Comparison of ENCODE assay signal across 19 cellular contexts in the genomic region with DNA sequence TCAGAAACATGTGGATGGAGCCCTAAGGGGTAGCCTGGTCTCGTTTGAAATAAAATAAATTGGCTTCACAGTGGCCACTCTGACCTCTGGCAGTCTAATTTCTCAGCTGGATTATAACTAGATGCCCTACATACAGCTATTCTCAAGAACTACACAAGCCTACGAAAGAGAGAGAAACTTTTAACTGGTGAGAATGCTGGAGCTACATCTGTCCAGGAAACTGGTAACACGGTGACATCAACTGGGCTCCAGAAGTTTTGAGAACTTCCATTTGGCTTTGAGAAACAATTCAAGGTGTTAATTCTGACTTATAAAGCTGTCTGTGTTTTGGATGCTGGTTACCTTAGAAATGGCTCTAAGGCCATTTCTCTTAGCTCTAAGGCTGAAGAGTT.
DNase-seq lines count a peak whose midpoint lies in the region; ATAC-seq, FAIRE-seq and TF ChIP-seq lines count a peak whose summit lies in the region.
"Had no signal": no experiment of that assay in that cellular context is flagged by ENCODE, and none has a peak within 500 bp of the region (broad histone marks: within the 10 kb centered on the region; RNA-seq: fewer than 3 reads in every experiment).

No MANE protein-coding gene starts in this region.

- peak overlapping the region in 1 of 2 experiments; percentile 12 for H3K18ac ChIP-seq in mesenchymal stem cell (ENCODE audit: low read depth in 1 of 2, low read length in 2 of 2)

- no peaks in the 10 kb centered on the region for H3K36me3 ChIP-seq in bronchial epithelial cell (ENCODE audit: control insufficient read depth, insufficient read depth, low read length)
- H3K36me3 ChIP-seq in mesenchymal stem cell (ENCODE audit: control insufficient read depth in 1 of 2, insufficient read depth in 2 of 2, low read depth in 1 of 2, low read length in 2 of 2): no peaks in the 10 kb centered on the region
- no peaks in the 10 kb centered on the region for H3K36me3 ChIP-seq in Karpas-422 (ENCODE audit: insufficient read depth, low read length)
- H3K36me3 ChIP-seq: right lobe of liver had no signal

- H2BK12ac ChIP-seq in mesenchymal stem cell (ENCODE audit: low read length in 2 of 2): no peak overlapping the region

- ATAC-seq in activated naive CD4-positive, alpha-beta T cell treated with anti-CD3 and anti-CD28 coated beads, Interleukin-2, amount 50 U/mL, for 72 hours: no peak
- ATAC-seq in left lobe of liver: no peak
- ATAC-seq: right lobe of liver had no signal

- H3K27me3 ChIP-seq in bronchial epithelial cell (ENCODE audit: control insufficient read depth, insufficient read depth, low read length) (no peaks in the 10 kb centered on the region), mesenchymal stem cell (ENCODE audit: control insufficient read depth in 1 of 2, insufficient read depth in 1 of 2, low read length in 2 of 2) (no peaks in the 10 kb centered on the region), Karpas-422 (ENCODE audit: low read length) (no peaks in the 10 kb centered on the region)
- H3K27me3 ChIP-seq: right lobe of liver had no signal

- no peak overlapping the region for H2BK5ac ChIP-seq in mesenchymal stem cell (ENCODE audit: low read depth, low read length, poor library complexity, severe bottlenecking)

- no peaks in the 10 kb centered on the region for H3K79me2 ChIP-seq in Karpas-422 (ENCODE audit: low read length)

- H4K8ac ChIP-seq in mesenchymal stem cell (ENCODE audit: low read length): no peak overlapping the region

- H3K9me3 ChIP-seq in mesenchymal stem cell (ENCODE audit: control insufficient read depth, low read length): no peaks in the 10 kb centered on the region
- no peaks in the 10 kb centered on the region for H3K9me3 ChIP-seq in Karpas-422 (ENCODE audit: low read length)
- H3K9me3 ChIP-seq: right lobe of liver had no signal

- no peak overlapping the region for H3K4ac ChIP-seq in mesenchymal stem cell (ENCODE audit: low read depth in 1 of 2, low read length in 2 of 2)

- peak overlapping the region; percentile 49 for H2BK120ac ChIP-seq in mesenchymal stem cell (ENCODE audit: low read depth, low read length)

- H3K79me1 ChIP-seq in mesenchymal stem cell (replicated peaks; ENCODE audit: low read length, poor library complexity, severe bottlenecking): no peaks in the 10 kb centered on the region

- H3K27me3 Mint-ChIP-seq in type B pancreatic cell: no peaks in the 10 kb centered on the region
- H3K27me3 Mint-ChIP-seq: activated naive CD4-positive, alpha-beta T cell treated with anti-CD3 and anti-CD28 coated beads, Interleukin-2, amount 10 ng/mL, durations not matched to agents 7 days and 5 days had no signal

- H3K27ac ChIP-seq in mesenchymal stem cell (ENCODE audit: low read length, poor library complexity, severe bottlenecking) (no peak overlapping the region), Karpas-422 (ENCODE audit: low read length) (no peak overlapping the region)
- H3K27ac ChIP-seq: dorsolateral prefrontal cortex had no signal

- H4K91ac ChIP-seq in mesenchymal stem cell (ENCODE audit: low read length): no peak overlapping the region

- H3K9ac ChIP-seq in mesenchymal stem cell (ENCODE audit: low read length) (peak overlapping the region; percentile 72), Karpas-422 (ENCODE audit: low read length) (no peak overlapping the region)

- no peak overlapping the region for H3K14ac ChIP-seq in mesenchymal stem cell (ENCODE audit: low read length in 2 of 2)

- peak overlapping the region; percentile 98 for H3K27ac Mint-ChIP-seq in type B pancreatic cell
- no peak overlapping the region for H3K27ac Mint-ChIP-seq in activated naive CD4-positive, alpha-beta T cell treated with anti-CD3 and anti-CD28 coated beads, Interleukin-2, amount 50 U/mL, for 72 hours
- H3K27ac Mint-ChIP-seq: activated naive CD4-positive, alpha-beta T cell treated with anti-CD3 and anti-CD28 coated beads, Interleukin-2, amount 10 ng/mL, durations not matched to agents 7 days and 5 days had no signal

- no peaks in the 10 kb centered on the region; the same call in 1 of the 2 replicates for H3K9me2 ChIP-seq in Karpas-422 (replicated peaks; ENCODE audit: insufficient read depth, low read length)

- H3K4me3 Mint-ChIP-seq in type B pancreatic cell: peak overlapping the region; percentile 76
- H3K4me3 Mint-ChIP-seq: activated naive CD4-positive, alpha-beta T cell treated with anti-CD3 and anti-CD28 coated beads, Interleukin-2, amount 10 ng/mL, durations not matched to agents 7 days and 5 days; brain had no signal

- H3K9me3 Mint-ChIP-seq in type B pancreatic cell: peaks cover 4% of the 10 kb centered on the region
- H3K9me3 Mint-ChIP-seq in activated naive CD4-positive, alpha-beta T cell treated with anti-CD3 and anti-CD28 coated beads, Interleukin-2, amount 50 U/mL, for 72 hours: peaks cover 1 to 16% of the 10 kb centered on the region in 2 donors
- H3K9me3 Mint-ChIP-seq: activated naive CD4-positive, alpha-beta T cell treated with anti-CD3 and anti-CD28 coated beads, Interleukin-2, amount 10 ng/mL, durations not matched to agents 7 days and 5 days; brain had no signal

- no peak overlapping the region for H3K23ac ChIP-seq in mesenchymal stem cell (ENCODE audit: low read length in 2 of 2)

- no peak overlapping the region for H2AK5ac ChIP-seq in mesenchymal stem cell (ENCODE audit: low read length, severe bottlenecking)

- TF ChIP-seq CTCF in bronchial epithelial cell (IDR thresholded peaks at IDR 0.05; ENCODE audit: insufficient read depth, low read length, severe bottlenecking): no peak
- TF ChIP-seq CTCF in type B pancreatic cell (conservative IDR thresholded peaks at IDR 0.05): no peak

- peaks cover 29% of the 10 kb centered on the region for H3K4me1 Mint-ChIP-seq in type B pancreatic cell (ENCODE audit: unreplicated experiment)
- H3K4me1 Mint-ChIP-seq: activated naive CD4-positive, alpha-beta T cell treated with anti-CD3 and anti-CD28 coated beads, Interleukin-2, amount 10 ng/mL, durations not matched to agents 7 days and 5 days had no signal

- DNase-seq in M059J (ENCODE audit: low read depth) (peak; percentile 65), bronchial epithelial cell (ENCODE audit: low read depth) (peak; percentile 13), mesenchymal stem cell (no peak), type B pancreatic cell (ENCODE audit: extremely low spot score, unreplicated experiment) (no peak), left lobe of liver (ENCODE audit: low spot score) (no peak), Karpas-422 (no peak)
- DNase-seq in activated naive CD4-positive, alpha-beta T cell treated with anti-CD3 and anti-CD28 coated beads, Interleukin-2, amount 50 U/mL, for 72 hours (ENCODE audit: low spot score in 2 of 2): no peak
- DNase-seq: activated CD4-positive, alpha-beta T cell treated with anti-CD3 and anti-CD28 coated beads, Interleukin-2, amount 50 U/mL, for 1 hour; activated naive CD4-positive, alpha-beta T cell treated with anti-CD3 and anti-CD28 coated beads, Interleukin-2, amount 10 ng/mL, durations not matched to agents 7 days and 5 days; DMS 273 treated with DMSO at 0.1 percent for 48 hours; dorsolateral prefrontal cortex; NCI-H1105; NCI-H69; nucleus accumbens; right lobe of liver; stimulated activated CD4-positive, alpha-beta T cell treated with anti-CD3 and anti-CD28 coated beads, Interleukin-4, amount 100 ng/mL, for 1 hour; substantia nigra; SW 1271 had no signal

- H3K36me3 Mint-ChIP-seq in type B pancreatic cell: no peaks in the 10 kb centered on the region
- no peaks in the 10 kb centered on the region for H3K36me3 Mint-ChIP-seq in activated naive CD4-positive, alpha-beta T cell treated with anti-CD3 and anti-CD28 coated beads, Interleukin-2, amount 50 U/mL, for 72 hours
- H3K36me3 Mint-ChIP-seq: activated naive CD4-positive, alpha-beta T cell treated with anti-CD3 and anti-CD28 coated beads, Interleukin-2, amount 10 ng/mL, durations not matched to agents 7 days and 5 days; brain had no signal

- H3K4me3 ChIP-seq in bronchial epithelial cell (ENCODE audit: low read depth, low read length): no peak overlapping the region
- no peak overlapping the region for H3K4me3 ChIP-seq in mesenchymal stem cell (ENCODE audit: insufficient read depth in 1 of 2, low read depth in 1 of 2, low read length in 2 of 2)
- H3K4me3 ChIP-seq in Karpas-422 (ENCODE audit: low read length): no peak overlapping the region
- H3K4me3 ChIP-seq: dorsolateral prefrontal cortex, right lobe of liver had no signal

- H3K4me2 ChIP-seq in mesenchymal stem cell (ENCODE audit: low read length, poor library complexity, severe bottlenecking): no peak overlapping the region
- no peak overlapping the region for H3K4me2 ChIP-seq in Karpas-422 (ENCODE audit: low read depth, low read length, poor library complexity, severe bottlenecking)

- WGBS in mesenchymal stem cell: 81% methylated on average over 3 of the region's 3 CpGs

- no peak for FAIRE-seq in bronchial epithelial cell (lab: Jason Lieb, UNC)

- H2BK15ac ChIP-seq in mesenchymal stem cell (ENCODE audit: low read depth, poor library complexity, severe bottlenecking): no peak overlapping the region

- H3K4me1 ChIP-seq in mesenchymal stem cell (ENCODE audit: control insufficient read depth, insufficient read depth, low read depth, low read length) (no peaks in the 10 kb centered on the region), Karpas-422 (ENCODE audit: low read length) (no peaks in the 10 kb centered on the region)

- no peaks in the 10 kb centered on the region for H4K20me1 ChIP-seq in Karpas-422 (ENCODE audit: insufficient read depth, low read depth, low read length)

- no peak overlapping the region for H2AFZ ChIP-seq in mesenchymal stem cell (ENCODE audit: low read depth, low read length)
- no peak overlapping the region for H2AFZ ChIP-seq in Karpas-422 (ENCODE audit: low read length)

Comparison
In these comparisons a context has a peak if more than half of its experiments do, and no peak if none do; other contexts are left out.
1. DNase-seq: peak in M059J (single experiment) and bronchial epithelial cell (single experiment); none in mesenchymal stem cell (single experiment), type B pancreatic cell (single experiment), activated naive CD4-positive, alpha-beta T cell treated with anti-CD3 and anti-CD28 coated beads, Interleukin-2, amount 50 U/mL, for 72 hours (0 of 2), left lobe of liver (single experiment) and Karpas-422 (single experiment).